1 cellular context compared by ENCODE assay signal in the genomic region with DNA sequence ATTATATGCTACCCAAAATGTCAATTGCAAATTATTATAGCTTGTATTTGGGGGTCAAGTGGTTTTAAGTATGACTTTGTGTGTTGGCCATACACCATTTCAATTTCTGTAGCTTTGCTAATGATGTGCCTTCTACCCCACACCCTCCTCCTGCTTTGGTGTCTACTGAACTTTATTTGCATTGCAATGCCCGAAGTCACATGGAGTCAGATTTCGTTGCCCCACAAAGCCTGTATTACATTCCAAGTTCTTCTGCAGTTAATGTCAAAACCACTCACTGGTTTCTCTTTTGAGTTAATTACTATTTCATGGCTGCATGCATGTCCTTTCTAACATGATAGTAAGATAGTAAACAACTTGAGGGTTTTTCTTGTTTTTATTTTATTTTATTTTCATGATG.
TF ChIP-seq lines count a peak whose summit lies in the region.

No MANE protein-coding gene starts in this region.

TF ChIP-seq in GM23338, 12 proteins besides CTCF, POLR2A, EP300 and RAD21 (continued from another document):
- no peak for TF ChIP-seq CREB1 (CRISPR knock-in tag; IDR thresholded peaks at IDR 0.05; ENCODE audit: low read depth)
- no peak for TF ChIP-seq ZNF331 (CRISPR knock-in tag; IDR thresholded peaks at IDR 0.05; ENCODE audit: low read depth)
- no peak for TF ChIP-seq NANOG (IDR thresholded peaks at IDR 0.05; ENCODE audit: borderline replicate concordance)
- TF ChIP-seq, protein P1, sequence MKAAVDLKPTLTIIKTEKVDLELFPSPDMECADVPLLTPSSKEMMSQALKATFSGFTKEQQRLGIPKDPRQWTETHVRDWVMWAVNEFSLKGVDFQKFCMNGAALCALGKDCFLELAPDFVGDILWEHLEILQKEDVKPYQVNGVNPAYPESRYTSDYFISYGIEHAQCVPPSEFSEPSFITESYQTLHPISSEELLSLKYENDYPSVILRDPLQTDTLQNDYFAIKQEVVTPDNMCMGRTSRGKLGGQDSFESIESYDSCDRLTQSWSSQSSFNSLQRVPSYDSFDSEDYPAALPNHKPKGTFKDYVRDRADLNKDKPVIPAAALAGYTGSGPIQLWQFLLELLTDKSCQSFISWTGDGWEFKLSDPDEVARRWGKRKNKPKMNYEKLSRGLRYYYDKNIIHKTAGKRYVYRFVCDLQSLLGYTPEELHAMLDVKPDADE (IDR thresholded peaks at IDR 0.05) = no peak
- TF ChIP-seq STAT1 (IDR thresholded peaks at IDR 0.05; ENCODE audit: unreplicated experiment) = no peak
